In the genomic region with DNA sequence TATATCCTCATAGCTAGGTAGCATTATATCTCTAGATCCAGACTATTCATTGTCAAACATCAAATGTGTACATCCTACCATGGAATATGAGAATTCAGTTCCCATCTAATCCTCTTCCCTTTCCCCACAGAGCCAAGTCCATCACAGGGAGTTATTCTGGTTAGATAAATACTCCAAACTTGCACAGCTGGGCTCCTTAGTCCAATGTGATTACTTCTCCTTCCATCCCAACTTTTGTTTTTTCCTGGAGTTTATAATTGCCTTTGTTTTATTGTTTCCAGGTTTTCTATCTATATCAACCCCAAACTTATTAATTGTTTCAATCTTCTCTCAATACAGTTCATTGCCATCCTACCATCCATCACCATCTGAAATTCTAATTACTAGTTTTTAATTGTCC, we compare ENCODE assay signal across 25 cellular contexts. TPM values are rescaled to one million over a fixed set of nuclear protein-coding genes. Genes with fewer than 3 reads are reported as not detected.
DNase-seq lines count a peak whose midpoint lies in the region; ATAC-seq and TF ChIP-seq lines count a peak whose summit lies in the region.
"Had no signal": no experiment of that assay in that cellular context is flagged by ENCODE, and none has a peak within 500 bp of the region (broad histone marks: within the 10 kb centered on the region; RNA-seq: fewer than 3 reads in every experiment).

No MANE protein-coding gene starts in this region.

- intact Hi-C loops in ascending aorta (cut with DNase I): no loop called here
- intact Hi-C loops in esophagus muscularis mucosa (cut with DNase I): no loop called here
- intact Hi-C loops in sigmoid colon (cut with DNase I): loop anchor here (10.0 kb wide), 1 partner anchor 328 kb away; no protein-coding TSS in a partner anchor

- H3K27me3 ChIP-seq in ascending aorta (no peaks in the 10 kb centered on the region), esophagus muscularis mucosa (no peaks in the 10 kb centered on the region), sigmoid colon (no peaks in the 10 kb centered on the region)
- H3K27me3 ChIP-seq: BLaER1 treated with 17β-estradiol and CSF1 and Interleukin-3, amounts not matched to agents 10 nM and 100 nM had no signal

- TF ChIP-seq CTCF in HEK293 (tag by site-specific recombination; IDR thresholded peaks at IDR 0.05): no peak
- no peak for TF ChIP-seq CTCF in ascending aorta (IDR thresholded peaks at IDR 0.05)
- no peak for TF ChIP-seq CTCF in esophagus muscularis mucosa (IDR thresholded peaks at IDR 0.05)
- TF ChIP-seq CTCF in sigmoid colon (IDR thresholded peaks at IDR 0.05): no peak

- POLR2A ChIA-PET in HEK293 (lab: Yijun Ruan, JAX): no interaction called here

- peaks cover 4% of the 10 kb centered on the region for H3K9me3 Mint-ChIP-seq in stimulated activated effector memory CD8-positive, alpha-beta T cell treated with anti-CD3 and anti-CD28 coated beads, Interleukin-12 subunit alpha, Interleukin-12 subunit beta, amount 100 ng/mL, for 72 hours
- H3K9me3 Mint-ChIP-seq in stimulated activated memory B cell treated with anti-CD40 and anti-IgM and Interleukin-4, amounts not matched to agents 10 μg/mL and 1 μg/mL and 100 μg/mL, for 72 hours: peaks cover 21% of the 10 kb centered on the region

- H3K4me1 ChIP-seq in HEK293 (ENCODE audit: control insufficient read depth, insufficient read depth, low read length) (no peaks in the 10 kb centered on the region), ascending aorta (peaks cover 3 to 49% of the 10 kb centered on the region in 2 donors), esophagus muscularis mucosa (peaks cover 7 to 100% (median 99%) of the 10 kb centered on the region in 4 donors), sigmoid colon (peaks cover 0 to 99% (median 91%) of the 10 kb centered on the region in 4 donors)

- no peak overlapping the region for H3K4me3 Mint-ChIP-seq in stimulated activated effector memory CD8-positive, alpha-beta T cell treated with anti-CD3 and anti-CD28 coated beads, Interleukin-12 subunit alpha, Interleukin-12 subunit beta, amount 100 ng/mL, for 72 hours
- H3K4me3 Mint-ChIP-seq in stimulated activated memory B cell treated with anti-CD40 and anti-IgM and Interleukin-4, amounts not matched to agents 10 μg/mL and 1 μg/mL and 100 μg/mL, for 72 hours: no peak overlapping the region
- H3K4me3 Mint-ChIP-seq: B cell; CD4-positive, alpha-beta T cell; CD8-positive, alpha-beta memory T cell had no signal

- H3K36me3 Mint-ChIP-seq in stimulated activated effector memory CD8-positive, alpha-beta T cell treated with anti-CD3 and anti-CD28 coated beads, Interleukin-12 subunit alpha, Interleukin-12 subunit beta, amount 100 ng/mL, for 72 hours: no peaks in the 10 kb centered on the region
- H3K36me3 Mint-ChIP-seq in stimulated activated memory B cell treated with anti-CD40 and anti-IgM and Interleukin-4, amounts not matched to agents 10 μg/mL and 1 μg/mL and 100 μg/mL, for 72 hours: peaks cover 10% of the 10 kb centered on the region

- H3K27ac ChIP-seq in HEK293 (ENCODE audit: extremely low read depth, low read depth, low read length) (no peak overlapping the region), ascending aorta (peak overlapping the region; percentile 12 to 79), esophagus muscularis mucosa (replicated peaks in 1 of 4) (peak overlapping the region; percentile 20 to 77 (median 72)), sigmoid colon (peak overlapping the region; percentile 1 to 98 (median 84))
- H3K27ac ChIP-seq: 22Rv1; A549; BLaER1 treated with 17β-estradiol and CSF1 and Interleukin-3, amounts not matched to agents 10 nM and 100 nM; C4-2B had no signal

- ATAC-seq in stimulated activated effector memory CD8-positive, alpha-beta T cell treated with anti-CD3 and anti-CD28 coated beads, Interleukin-12 subunit alpha, Interleukin-12 subunit beta, amount 100 ng/mL, for 72 hours: no peak
- no peak for ATAC-seq in stimulated activated memory B cell treated with anti-CD40 and anti-IgM and Interleukin-4, amounts not matched to agents 10 μg/mL and 1 μg/mL and 100 μg/mL, for 72 hours
- ATAC-seq: A549 had no signal

- DNase-seq in ascending aorta (ENCODE audit: low spot score in 2 of 2) (no peak), esophagus muscularis mucosa (ENCODE audit: extremely low spot score) (no peak), sigmoid colon (no peak), G401 (ENCODE audit: low spot score) (no peak)
- DNase-seq in activated CD8-positive, alpha-beta memory T cell treated with anti-CD3 and anti-CD28 coated beads, Interleukin-2, amount 50 U/mL, for 4 hours: no peak
- no peak for DNase-seq in stimulated activated effector memory CD8-positive, alpha-beta T cell treated with anti-CD3 and anti-CD28 coated beads, Interleukin-12 subunit alpha, Interleukin-12 subunit beta, amount 100 ng/mL, for 72 hours (ENCODE audit: low spot score in 2 of 2)
- DNase-seq: AML-193; CD4-positive, alpha-beta T cell; CD8-positive, alpha-beta memory T cell; COR-L47; DMS 273 treated with DMSO at 0.1 percent for 48 hours; DMS153; DMS53; DMS79; DND-41; EL; GF-D8 had no signal

- CTCF ChIA-PET in HEK293 (lab: Yijun Ruan, JAX): interaction anchor here (1.2 kb wide), 1 partner anchor 9 kb away, joined by 6 read pairs; no protein-coding TSS in a partner anchor

- no peak overlapping the region for H3K4me3 ChIP-seq in HEK293 (ENCODE audit: low read depth, low read length)
- no peak overlapping the region for H3K4me3 ChIP-seq in ascending aorta
- no peak overlapping the region for H3K4me3 ChIP-seq in esophagus muscularis mucosa
- no peak overlapping the region for H3K4me3 ChIP-seq in sigmoid colon
- H3K4me3 ChIP-seq: A549; BLaER1 treated with 17β-estradiol and CSF1 and Interleukin-3, amounts not matched to agents 10 nM and 100 nM had no signal

- no peak overlapping the region for H3K27ac Mint-ChIP-seq in stimulated activated effector memory CD8-positive, alpha-beta T cell treated with anti-CD3 and anti-CD28 coated beads, Interleukin-12 subunit alpha, Interleukin-12 subunit beta, amount 100 ng/mL, for 72 hours
- H3K27ac Mint-ChIP-seq in stimulated activated memory B cell treated with anti-CD40 and anti-IgM and Interleukin-4, amounts not matched to agents 10 μg/mL and 1 μg/mL and 100 μg/mL, for 72 hours: no peak overlapping the region
- H3K27ac Mint-ChIP-seq: B cell; CD4-positive, alpha-beta T cell; CD8-positive, alpha-beta memory T cell had no signal

- no peak for TF ChIP-seq EP300 in esophagus muscularis mucosa (IDR thresholded peaks at IDR 0.05)
- no peak for TF ChIP-seq EP300 in sigmoid colon (IDR thresholded peaks at IDR 0.05)

- TF ChIP-seq POLR2A in esophagus muscularis mucosa (IDR thresholded peaks at IDR 0.05; ENCODE audit: low read depth) (no peak), sigmoid colon (IDR thresholded peaks at IDR 0.05) (no peak)

- peaks cover 18% of the 10 kb centered on the region for H3K27me3 Mint-ChIP-seq in stimulated activated memory B cell treated with anti-CD40 and anti-IgM and Interleukin-4, amounts not matched to agents 10 μg/mL and 1 μg/mL and 100 μg/mL, for 72 hours

- H3K36me3 ChIP-seq in HEK293 (ENCODE audit: control insufficient read depth in 2 of 2, insufficient read depth in 1 of 2, low read length in 2 of 2): no peaks in the 10 kb centered on the region
- H3K36me3 ChIP-seq in ascending aorta: peaks cover 55 to 66% of the 10 kb centered on the region in 2 donors
- peaks cover 0 to 80% (median 47%) of the 10 kb centered on the region in 4 donors for H3K36me3 ChIP-seq in esophagus muscularis mucosa
- peaks cover 4 to 86% (median 57%) of the 10 kb centered on the region in 4 donors for H3K36me3 ChIP-seq in sigmoid colon
- H3K36me3 ChIP-seq: BLaER1 treated with 17β-estradiol and CSF1 and Interleukin-3, amounts not matched to agents 10 nM and 100 nM had no signal

- H3K9me3 ChIP-seq in HEK293 (ENCODE audit: control insufficient read depth, insufficient read depth, low read depth, low read length): no peaks in the 10 kb centered on the region
- no peaks in the 10 kb centered on the region for H3K9me3 ChIP-seq in ascending aorta
- no peaks in the 10 kb centered on the region for H3K9me3 ChIP-seq in esophagus muscularis mucosa
- no peaks in the 10 kb centered on the region for H3K9me3 ChIP-seq in sigmoid colon

- no peaks in the 10 kb centered on the region for H3K4me1 Mint-ChIP-seq in stimulated activated effector memory CD8-positive, alpha-beta T cell treated with anti-CD3 and anti-CD28 coated beads, Interleukin-12 subunit alpha, Interleukin-12 subunit beta, amount 100 ng/mL, for 72 hours
- peaks cover 7% of the 10 kb centered on the region for H3K4me1 Mint-ChIP-seq in stimulated activated memory B cell treated with anti-CD40 and anti-IgM and Interleukin-4, amounts not matched to agents 10 μg/mL and 1 μg/mL and 100 μg/mL, for 72 hours
- H3K4me1 Mint-ChIP-seq: CD8-positive, alpha-beta memory T cell had no signal

- in situ Hi-C loops in G401 (cut with HindIII; ENCODE audit: low sequenced_read_pairs): no loop called here

TF ChIP-seq in HEK293, 187 proteins besides CTCF, POLR2A, EP300 and RAD21:
- TF ChIP-seq ZBTB48 (tag by site-specific recombination; IDR thresholded peaks at IDR 0.05) (no peak), ZNF350 (tag by site-specific recombination; IDR thresholded peaks at IDR 0.05) (no peak), SETDB1 (IDR thresholded peaks at IDR 0.05; ENCODE audit: insufficient read length, low read length) (peak; percentile 72)

RNA-seq across cellular contexts. Expression of a gene that starts 59.9 kb away (rescaled TPM):
- 694 TPM for total RNA-seq in ascending aorta
- over 10,000 TPM in 3 of 4 donors, 1,000 to 10,000 TPM in 1; 9,583 to 20,476 (median 14,208) TPM for total RNA-seq in esophagus muscularis mucosa
- over 10,000 TPM in 1 of 4 donors, 1,000 to 10,000 TPM in 3; 4,282 to 11,818 (median 7,071) TPM for total RNA-seq in sigmoid colon
- 100 to 1,000 TPM in 1 of 3 donors, 10 to 100 TPM in 1, 1 to 10 TPM in 1; 5.1 to 262 (median 31.8) TPM for polyA plus RNA-seq in sigmoid colon
- total RNA-seq in G401 (2014; rRNA removed; shearing (Covaris generic)): not detected in 2 replicates
- total RNA-seq: A172; CD4-positive, alpha-beta T cell; CD8-positive, alpha-beta memory T cell had no signal

Comparison
In these comparisons a context has a peak if more than half of its experiments do, and no peak if none do; other contexts are left out.
1. RNA of a gene that starts 59.9 kb away (total RNA-seq): 9,583 to 20,476 TPM in esophagus muscularis mucosa, 4,282 to 11,818 TPM in sigmoid colon and 694 TPM in ascending aorta (single experiment); not detected in G401; every median in the first group is over 100 times any median in the second.